7 cellular contexts compared by ENCODE assay signal in the genomic region with DNA sequence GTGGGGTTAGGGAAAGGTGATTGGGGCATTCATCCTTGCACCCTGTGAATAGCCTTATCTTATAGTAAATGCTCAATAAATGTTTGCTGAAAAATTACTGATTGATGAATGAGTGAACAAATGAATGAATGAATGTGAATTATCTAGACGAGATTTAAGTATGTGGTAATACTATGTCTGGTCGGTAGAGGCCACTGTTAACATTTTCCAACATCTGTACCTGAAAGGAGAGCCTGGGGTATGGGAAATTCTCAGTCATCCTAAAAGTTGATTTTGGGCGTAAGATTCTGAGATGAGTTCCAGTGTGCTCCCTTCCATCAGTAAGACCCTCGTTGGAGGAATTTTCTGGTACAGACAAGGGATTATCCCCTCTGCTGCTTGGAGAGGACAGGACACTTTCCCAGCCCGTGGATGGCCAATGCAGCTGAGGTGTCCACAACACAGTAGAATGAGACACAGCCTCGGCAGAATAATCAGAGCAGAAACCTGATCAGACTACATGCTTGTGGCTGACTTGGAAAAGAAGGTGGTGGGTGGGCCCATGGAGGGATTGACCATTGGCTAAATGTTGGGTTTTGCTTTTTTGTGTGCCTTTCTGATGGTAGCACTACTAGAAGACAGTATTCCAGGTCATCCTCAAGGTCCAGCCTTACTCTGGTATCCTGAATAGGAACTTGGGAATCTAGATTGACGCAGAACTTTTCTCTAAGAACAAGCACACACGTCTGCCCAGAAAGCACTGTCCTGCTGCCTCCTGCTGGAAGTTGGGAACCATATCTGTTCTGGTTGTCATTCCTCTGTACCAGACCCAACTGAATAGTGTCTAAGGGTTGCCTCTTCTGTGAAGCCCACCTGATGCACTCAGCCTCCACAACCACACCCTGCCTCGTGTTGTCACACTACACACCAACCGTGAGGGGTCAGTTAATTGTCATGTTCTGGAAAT.
DNase-seq lines count a peak whose midpoint lies in the region; ATAC-seq and TF ChIP-seq lines count a peak whose summit lies in the region.

No MANE protein-coding gene starts in this region.

- peak in 1 of 2 donors; percentile 55 for ATAC-seq in upper lobe of left lung (ENCODE audit: low FRiP score in 2 of 2)
- ATAC-seq in HG02588 (IDR thresholded peaks at IDR 0.05; ENCODE audit: unreplicated experiment): no peak

- no peaks in the 10 kb centered on the region for H3K27me3 ChIP-seq in iPS DF 6.9 (ENCODE audit: control insufficient read depth, insufficient read depth, low read length)
- no peaks in the 10 kb centered on the region for H3K27me3 ChIP-seq in upper lobe of left lung

- no peak for TF ChIP-seq EP300 in upper lobe of left lung (IDR thresholded peaks at IDR 0.05)

- TF ChIP-seq POLR2A in upper lobe of left lung (IDR thresholded peaks at IDR 0.05): no peak

- H3K4me1 ChIP-seq in iPS DF 6.9 (ENCODE audit: control insufficient read depth, insufficient read depth, low read length): no peaks in the 10 kb centered on the region
- peaks cover 0 to 15% (median 5%) of the 10 kb centered on the region in 4 donors for H3K4me1 ChIP-seq in upper lobe of left lung

- H3K9me3 ChIP-seq in iPS DF 6.9 (ENCODE audit: control insufficient read depth, insufficient read depth, low read length) (no peaks in the 10 kb centered on the region), upper lobe of left lung (no peaks in the 10 kb centered on the region)

- no peak overlapping the region for H3K27ac ChIP-seq in VCaP
- H3K27ac ChIP-seq in iPS DF 6.9 (ENCODE audit: low read length): no peak overlapping the region
- H3K27ac ChIP-seq in upper lobe of left lung: no peak overlapping the region

- DNase-seq in GM12865 (ENCODE audit: low read depth) (peak; percentile 37), iPS DF 6.9 (ENCODE audit: low read depth, low spot score) (peak; percentile 7), upper lobe of left lung (no peak), NCI-H2029 treated with DMSO at 0.1 percent for 48 hours (lab: John Stamatoyannopoulos, UW) (no peak)

- no CpG with 5 or more reads among the region's 10 CpGs for WGBS in iPS DF 6.9 (ENCODE audit: insufficient coverage, insufficient read length)
- 39 to 47% methylated on average over 10 of the region's 10 CpGs for WGBS in upper lobe of left lung, 2 donors

- no peak overlapping the region for H3K4me3 ChIP-seq in GM12865 (ENCODE audit: low read depth, low read length)
- H3K4me3 ChIP-seq in iPS DF 6.9 (ENCODE audit: low read length): no peak overlapping the region
- H3K4me3 ChIP-seq in upper lobe of left lung: no peak overlapping the region

- TF ChIP-seq CTCF in GM12865 (IDR thresholded peaks at IDR 0.05; ENCODE audit: insufficient read depth, low read depth, low read length, missing control alignments) (peak; percentile 53), LNCAP (IDR thresholded peaks at IDR 0.05) (peak; percentile 68), VCaP (conservative IDR thresholded peaks at IDR 0.05) (peak; percentile 76), upper lobe of left lung (IDR thresholded peaks at IDR 0.05) (peak; percentile 36 to 62 (median 54))

- H3K36me3 ChIP-seq in iPS DF 6.9 (ENCODE audit: control insufficient read depth, insufficient read depth, low read length) (no peaks in the 10 kb centered on the region), upper lobe of left lung (no peaks in the 10 kb centered on the region)

Comparison
In these comparisons a context has a peak if more than half of its experiments do, and no peak if none do; other contexts are left out.
1. DNase-seq: peak in GM12865 (single experiment) and iPS DF 6.9 (single experiment); none in upper lobe of left lung (0 of 2) and NCI-H2029 treated with DMSO at 0.1 percent for 48 hours (single experiment).
2. Peak in every context shown above with its lines, with median percentiles within 50 percentile points of each other: CTCF ChIP-seq.